8 cellular contexts compared by ENCODE assay signal in genomic region chr6:109483744-109484075, GRCh38. TPM values are rescaled to one million over a fixed set of nuclear protein-coding genes. Genes with fewer than 3 reads are reported as not detected.
DNase-seq lines count a peak whose midpoint lies in the region; ATAC-seq and TF ChIP-seq lines count a peak whose summit lies in the region.

No MANE protein-coding gene starts in this region.

- POLR2A ChIA-PET in HCT116 (lab: Charles Lee) = no interaction called here
- POLR2A ChIA-PET in activated naive CD8-positive, alpha-beta T cell treated with anti-CD3 and anti-CD28 coated beads, Interleukin-2, amount 10 ng/mL, durations not matched to agents 7 days and 5 days (lab: Charles Lee) = interaction anchor here (1.2 to 6.4 kb wide), 4 partner anchors 27 to 102 kb away, joined by 3 to 92 read pairs (median 12); partner anchors contain the start of genes CD164, MICAL1, PPIL6 and SMPD2

- intact Hi-C loops in HCT116 (cut with micrococcal nuclease) = no loop called here
- intact Hi-C loops in aorta (cut with DNase I) = loop anchor here in 1 of 2 donors (1.0 to 2.0 kb wide), 2 partner anchors 27 to 43 kb away; partner anchors contain the start of genes PPIL6 and SMPD2

- H3K4me3 Mint-ChIP-seq in activated naive CD8-positive, alpha-beta T cell treated with anti-CD3 and anti-CD28 coated beads, Interleukin-2, amount 10 ng/mL, durations not matched to agents 7 days and 5 days = peak overlapping the region; percentile 73
- peak overlapping the region; percentile 81 for H3K4me3 Mint-ChIP-seq in memory B cell

- peak overlapping the region; percentile 58 for H3K27ac Mint-ChIP-seq in activated naive CD8-positive, alpha-beta T cell treated with anti-CD3 and anti-CD28 coated beads, Interleukin-2, amount 10 ng/mL, durations not matched to agents 7 days and 5 days
- peak overlapping the region; percentile 95 for H3K27ac Mint-ChIP-seq in memory B cell

- no peak overlapping the region for H3K27ac ChIP-seq in HCT116 (ENCODE audit: low read depth, low read length)
- H3K27ac ChIP-seq in aorta (ENCODE audit: low read depth in 1 of 2, low read length in 2 of 2) = peak overlapping the region in 1 of 2 donors; percentile 2
- H3K27ac ChIP-seq in foreskin keratinocyte = no peak overlapping the region

- no peaks in the 10 kb centered on the region for H4K20me1 ChIP-seq in HCT116 (ENCODE audit: insufficient read depth)

- H3K27me3 Mint-ChIP-seq in activated naive CD8-positive, alpha-beta T cell treated with anti-CD3 and anti-CD28 coated beads, Interleukin-2, amount 10 ng/mL, durations not matched to agents 7 days and 5 days = peaks cover 8% of the 10 kb centered on the region
- no peaks in the 10 kb centered on the region for H3K27me3 Mint-ChIP-seq in memory B cell

- H3K4me3 ChIP-seq in BE2C (ENCODE audit: low read depth, low read length) = peak overlapping the region; percentile 57
- peak overlapping the region; percentile 43 to 48 for H3K4me3 ChIP-seq in HCT116 (replicated peaks in 1 of 2; ENCODE audit: low read depth in 1 of 2, low read length in 2 of 2)
- peak overlapping the region; percentile 8 to 66 for H3K4me3 ChIP-seq in aorta (ENCODE audit: low read length in 2 of 2)

- peaks cover 40% of the 10 kb centered on the region for H3K79me2 ChIP-seq in HCT116 (ENCODE audit: insufficient read depth, low read length)

- 1% methylated on average over 6 of the region's 6 CpGs for WGBS in aorta, 2 donors

- H3K36me3 Mint-ChIP-seq in activated naive CD8-positive, alpha-beta T cell treated with anti-CD3 and anti-CD28 coated beads, Interleukin-2, amount 10 ng/mL, durations not matched to agents 7 days and 5 days = peaks cover 23% of the 10 kb centered on the region
- H3K36me3 Mint-ChIP-seq in memory B cell = peaks cover 18% of the 10 kb centered on the region

- peak; percentile 20 for ATAC-seq in HCT116
- peak; percentile 1 for ATAC-seq in activated naive CD8-positive, alpha-beta T cell treated with anti-CD3 and anti-CD28 coated beads, Interleukin-2, amount 10 ng/mL, durations not matched to agents 7 days and 5 days (ENCODE audit: low read depth)
- ATAC-seq in memory B cell (ENCODE audit: low read depth) = peak; percentile 47
- no peak for ATAC-seq in aorta (ENCODE audit: low FRiP score)
- ATAC-seq in foreskin keratinocyte = no peak
- ATAC-seq in HG02884 (IDR thresholded peaks at IDR 0.05; ENCODE audit: unreplicated experiment) = no peak

- RAD21 ChIA-PET in HCT116 (lab: Charles Lee; ENCODE audit: low non-redundant PET in 1 of 2, low total read pairs in 2 of 2, uncharacterized antibody in 2 of 2, unreplicated experiment in 2 of 2) = no interaction called here

- TF ChIP-seq RAD21 in HCT116 (IDR thresholded peaks at IDR 0.05; ENCODE audit: low read depth) = no peak

- peaks cover 34% of the 10 kb centered on the region for H3K4me1 Mint-ChIP-seq in activated naive CD8-positive, alpha-beta T cell treated with anti-CD3 and anti-CD28 coated beads, Interleukin-2, amount 10 ng/mL, durations not matched to agents 7 days and 5 days
- H3K4me1 Mint-ChIP-seq in memory B cell = peaks cover 33% of the 10 kb centered on the region

- no TSS peak for BruUV-seq in HCT116 (replicated peaks; lab: Mats Ljungman, UMichigan)

- H3K9ac ChIP-seq in HCT116 (ENCODE audit: low read length) = peak overlapping the region; percentile 36; the same call in 1 of the 2 replicates

- TF ChIP-seq POLR2A in HCT116 (IDR thresholded peaks at IDR 0.05; ENCODE audit: borderline replicate concordance, extremely low read depth, insufficient read depth, insufficient read length) = no peak

- H3K36me3 ChIP-seq in BE2C = peaks cover 31% of the 10 kb centered on the region
- H3K36me3 ChIP-seq in HCT116 (ENCODE audit: control insufficient read depth in 1 of 2, insufficient read depth in 2 of 2, low read length in 2 of 2) = peaks cover 13 to 15% of the 10 kb centered on the region in 2 experiments; a peak in 3 of 4 replicates
- peaks cover 0 to 1% of the 10 kb centered on the region in 2 donors for H3K36me3 ChIP-seq in aorta (ENCODE audit: control insufficient read depth in 1 of 2, insufficient read depth in 2 of 2, low read length in 1 of 2)

- H3K9me3 ChIP-seq in BE2C (no peaks in the 10 kb centered on the region), HCT116 (ENCODE audit: control insufficient read depth in 1 of 2, insufficient read depth in 1 of 2, low read depth in 1 of 2, low read length in 2 of 2) (no peaks in the 10 kb centered on the region), aorta (ENCODE audit: control insufficient read depth, low read length) (no peaks in the 10 kb centered on the region)

- TF ChIP-seq CTCF in BE2C (IDR thresholded peaks at IDR 0.05; ENCODE audit: low read depth, low read length) (no peak), HCT116 (IDR thresholded peaks at IDR 0.05 in 2 of 3, conservative IDR thresholded peaks at IDR 0.05 in 1 of 3; ENCODE audit: borderline replicate concordance in 1 of 3, insufficient read depth in 1 of 3, low read depth in 2 of 3, low read length in 2 of 3) (no peak), foreskin keratinocyte (conservative IDR thresholded peaks at IDR 0.05) (no peak)

- H3K9me3 Mint-ChIP-seq in activated naive CD8-positive, alpha-beta T cell treated with anti-CD3 and anti-CD28 coated beads, Interleukin-2, amount 10 ng/mL, durations not matched to agents 7 days and 5 days = peaks cover 3% of the 10 kb centered on the region
- H3K9me3 Mint-ChIP-seq in memory B cell = no peaks in the 10 kb centered on the region

- H3K9me2 ChIP-seq in HCT116 (ENCODE audit: insufficient read depth) = no peaks in the 10 kb centered on the region

- CTCF ChIA-PET in HCT116 (lab: Charles Lee) = no interaction called here

- H3K4me2 ChIP-seq in HCT116 (ENCODE audit: low read length) = peak overlapping the region; percentile 74

- DNase-seq in BE2C (no peak), HCT116 (ENCODE audit: low read depth, low spot score) (peak; percentile 6), memory B cell (ENCODE audit: low spot score in 2 of 2) (no peak), aorta (no peak), epidermal melanocyte (ENCODE audit: insufficient read length, low spot score) (no peak), foreskin keratinocyte (no peak)
- DNase-seq in activated naive CD8-positive, alpha-beta T cell treated with anti-CD3 and anti-CD28 coated beads, Interleukin-2, amount 10 ng/mL, durations not matched to agents 7 days and 5 days = no peak

- peak overlapping the region; percentile 78 for H2AFZ ChIP-seq in HCT116 (ENCODE audit: low read depth, low read length, poor library complexity, severe bottlenecking)

- peaks cover 6% of the 10 kb centered on the region; the same call in 1 of the 2 replicates for H3K4me1 ChIP-seq in BE2C
- H3K4me1 ChIP-seq in HCT116 (ENCODE audit: control insufficient read depth in 1 of 2, insufficient read depth in 2 of 2, low read length in 2 of 2) = peaks cover 4 to 15% of the 10 kb centered on the region in 2 experiments; a peak in 3 of 4 replicates
- H3K4me1 ChIP-seq in aorta (ENCODE audit: control insufficient read depth in 1 of 2, insufficient read depth in 2 of 2, low read length in 2 of 2) = peaks cover 7 to 14% of the 10 kb centered on the region in 2 donors
- peaks cover 13% of the 10 kb centered on the region for H3K4me1 ChIP-seq in foreskin keratinocyte

- peaks cover 6% of the 10 kb centered on the region; the same call in 1 of the 2 replicates for H3K27me3 ChIP-seq in BE2C
- H3K27me3 ChIP-seq in HCT116 (ENCODE audit: insufficient read depth, low read length) = no peaks in the 10 kb centered on the region
- H3K27me3 ChIP-seq in aorta (ENCODE audit: control insufficient read depth in 1 of 2, insufficient read depth in 2 of 2, low read length in 1 of 2) = no peaks in the 10 kb centered on the region
- no peaks in the 10 kb centered on the region for H3K27me3 ChIP-seq in foreskin keratinocyte

TF ChIP-seq in HCT116, 20 proteins besides CTCF, POLR2A, EP300 and RAD21:
- TF ChIP-seq SRF (IDR thresholded peaks at IDR 0.05; ENCODE audit: low read depth) (no peak), CBX3 (IDR thresholded peaks at IDR 0.05; ENCODE audit: low read depth) (no peak), SP1 (IDR thresholded peaks at IDR 0.05; ENCODE audit: low read depth) (no peak), ZNF274 (IDR thresholded peaks at IDR 0.05; ENCODE audit: low read depth, low read length) (no peak), POLR2AphosphoS5 (IDR thresholded peaks at IDR 0.05; ENCODE audit: low read depth, low read length) (no peak), FOSL1 (IDR thresholded peaks at IDR 0.05; ENCODE audit: low read depth) (no peak)

RNA-seq across cellular contexts. Expression of gene ZBTB24, which starts 0.7 kb away (rescaled TPM):
- polyA plus RNA-seq in BE2C (2012; ENCODE audit: insufficient read depth, insufficient read length, low read depth) = 5.6 TPM
- 11.3 TPM for total RNA-seq in HCT116 (2021; ENCODE audit: unreplicated experiment)
- polyA plus RNA-seq in HCT116 (2012) = 2.8 and 3.7 TPM in 2 replicates
- total RNA-seq in activated naive CD8-positive, alpha-beta T cell treated with anti-CD3 and anti-CD28 coated beads, Interleukin-2, amount 10 ng/mL, durations not matched to agents 7 days and 5 days = 10 to 100 TPM; 19.7 to 20.0 TPM
- 1 to 10 TPM; 6.8 to 8.3 TPM for total RNA-seq in aorta
- 1 to 10 TPM; 2.0 to 3.1 TPM for polyA plus RNA-seq in aorta
- 9.8 and 10.4 TPM in 2 replicates for total RNA-seq in foreskin keratinocyte
- polyA plus RNA-seq in foreskin keratinocyte = 2.4 and 2.8 TPM in 2 replicates

RNA-seq across cellular contexts. Expression of gene MICAL1, which starts 28.1 kb away (rescaled TPM):
- polyA plus RNA-seq in BE2C (2012; ENCODE audit: insufficient read depth, insufficient read length, low read depth) = 80.8 TPM
- 23.9 TPM for total RNA-seq in HCT116 (2021; ENCODE audit: unreplicated experiment)
- polyA plus RNA-seq in HCT116 (2012) = 18.8 TPM in 2 replicates
- 10 to 100 TPM; 80.4 to 81.5 TPM for total RNA-seq in activated naive CD8-positive, alpha-beta T cell treated with anti-CD3 and anti-CD28 coated beads, Interleukin-2, amount 10 ng/mL, durations not matched to agents 7 days and 5 days
- 10 to 100 TPM; 48.8 to 60.8 TPM for total RNA-seq in aorta
- 100 to 1,000 TPM in 1 of 2 donors, 10 to 100 TPM in 1; 32.4 to 199 TPM for polyA plus RNA-seq in aorta
- 25.8 and 39.7 TPM in 2 replicates for total RNA-seq in foreskin keratinocyte
- 19.7 and 28.3 TPM in 2 replicates for polyA plus RNA-seq in foreskin keratinocyte

RNA-seq across cellular contexts. Expression of gene SMPD2, which starts 43.2 kb away (rescaled TPM):
- 18.5 TPM for polyA plus RNA-seq in BE2C (2012; ENCODE audit: insufficient read depth, insufficient read length, low read depth)
- total RNA-seq in HCT116 (2021; ENCODE audit: unreplicated experiment) (14.7 TPM), aorta (1 to 10 TPM; 6.6 to 9.5 TPM), foreskin keratinocyte (12.7 and 16.0 TPM in 2 replicates)
- polyA plus RNA-seq in HCT116 (2012) = 10.0 and 11.4 TPM in 2 replicates
- 10 to 100 TPM; 15.6 to 16.6 TPM for total RNA-seq in activated naive CD8-positive, alpha-beta T cell treated with anti-CD3 and anti-CD28 coated beads, Interleukin-2, amount 10 ng/mL, durations not matched to agents 7 days and 5 days
- polyA plus RNA-seq in aorta (10 to 100 TPM in 1 of 2 donors, 1 to 10 TPM in 1; 2.5 to 10.6 TPM), foreskin keratinocyte (15.5 and 17.3 TPM in 2 replicates)

RNA-seq across cellular contexts. Expression of gene PPIL6, which starts 43.3 kb away (rescaled TPM):
- polyA plus RNA-seq in BE2C (2012; ENCODE audit: insufficient read depth, insufficient read length, low read depth) = 0.48 TPM
- total RNA-seq in HCT116 (2021; ENCODE audit: unreplicated experiment) (3.3 TPM), aorta (1 to 10 TPM; 1.0 to 1.5 TPM), foreskin keratinocyte (0.46 and 0.71 TPM in 2 replicates)
- polyA plus RNA-seq in HCT116 (2012) = 1.5 and 1.8 TPM in 2 replicates
- under 1 TPM; 0.17 to 0.53 TPM for total RNA-seq in activated naive CD8-positive, alpha-beta T cell treated with anti-CD3 and anti-CD28 coated beads, Interleukin-2, amount 10 ng/mL, durations not matched to agents 7 days and 5 days
- polyA plus RNA-seq in aorta (1 to 10 TPM; 1.8 to 2.7 TPM), foreskin keratinocyte (0.16 and 0.32 TPM in 2 replicates)

Comparison
In these comparisons a context has a peak if more than half of its experiments do, and no peak if none do; other contexts are left out.
1. ATAC-seq: peak in HCT116 (single experiment), activated naive CD8-positive, alpha-beta T cell treated with anti-CD3 and anti-CD28 coated beads, Interleukin-2, amount 10 ng/mL, durations not matched to agents 7 days and 5 days (single experiment) and memory B cell (single experiment); none in aorta (single experiment), foreskin keratinocyte (single experiment) and HG02884 (single experiment).
2. Peak in every context shown above with its lines, with median percentiles within 50 percentile points of each other: H3K4me3 ChIP-seq.